In the genomic region with DNA sequence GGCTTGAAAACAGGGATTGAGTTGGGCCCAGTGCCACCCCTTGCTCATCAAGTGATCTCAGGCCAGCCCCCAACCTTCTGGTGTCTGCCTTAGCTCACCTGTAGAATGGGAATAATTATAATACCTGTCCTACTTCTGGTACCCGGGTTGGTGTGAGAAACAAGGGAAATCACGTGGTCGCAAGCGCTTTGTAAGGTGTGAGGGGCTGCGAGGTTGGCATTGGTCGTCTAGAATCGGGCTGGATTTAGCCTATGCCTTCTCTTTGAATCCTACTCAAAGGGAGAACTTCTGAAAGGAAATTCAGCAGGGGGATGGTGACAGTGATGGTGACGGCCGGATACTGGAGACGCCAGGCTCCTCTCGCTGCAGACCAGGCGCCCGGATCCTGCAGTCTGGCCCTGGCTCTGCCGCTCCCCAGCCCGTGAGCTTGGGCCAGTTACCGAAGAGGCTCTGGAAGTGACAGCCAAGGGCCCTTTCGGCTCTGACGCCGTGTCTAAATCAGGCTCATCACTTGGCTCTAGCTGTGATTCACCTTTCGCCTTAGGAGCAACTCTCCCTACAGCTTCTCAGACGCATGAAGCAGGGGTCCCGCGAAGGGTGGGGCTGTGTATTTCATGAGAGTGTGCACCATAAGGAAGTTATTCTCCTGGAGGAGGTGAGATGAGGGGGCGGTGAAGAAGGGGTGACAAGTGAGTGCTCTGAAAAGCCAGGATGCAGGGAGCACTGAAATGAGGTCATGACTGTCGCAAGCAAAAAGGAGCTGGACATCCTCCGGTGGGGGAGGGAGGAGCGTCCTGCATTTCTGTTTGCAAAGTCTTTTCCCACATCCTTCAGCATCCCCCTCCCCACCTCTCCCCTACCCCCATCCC, we compare ENCODE assay signal across 8 cellular contexts. TPM values are rescaled to one million over a fixed set of nuclear protein-coding genes. Genes with fewer than 3 reads are reported as not detected.
DNase-seq lines count a peak whose midpoint lies in the region; ATAC-seq and TF ChIP-seq lines count a peak whose summit lies in the region.

No MANE protein-coding gene starts in this region.

- H3K9me3 ChIP-seq in mucosa of rectum (ENCODE audit: control insufficient read depth in 2 of 2, low read length in 2 of 2) = no peaks in the 10 kb centered on the region
- no peaks in the 10 kb centered on the region for H3K9me3 ChIP-seq in WERI-Rb-1 (ENCODE audit: severe bottlenecking)

- TF ChIP-seq CTCF in WERI-Rb-1 (IDR thresholded peaks at IDR 0.05; ENCODE audit: low read depth, low read length) = no peak

- DNase-seq in activated naive CD4-positive, alpha-beta T cell treated with anti-CD3 and anti-CD28 coated beads for 36 hours = no peak
- no peak for DNase-seq in activated naive CD4-positive, alpha-beta T cell treated with anti-CD3 and anti-CD28 coated beads, Interleukin-2, amount 50 U/mL, for 16 hours
- peak; percentile 57 for DNase-seq in ecto neural progenitor cell (ENCODE audit: low spot score)
- DNase-seq in WERI-Rb-1 = no peak

- intact Hi-C loops in activated naive CD4-positive, alpha-beta T cell treated with anti-CD3 and anti-CD28 coated beads for 36 hours (cut with micrococcal nuclease) = loop anchor here (2.0 kb wide), 2 partner anchors 116 to 254 kb away; no protein-coding TSS in a partner anchor

- no peaks in the 10 kb centered on the region for H3K36me3 Mint-ChIP-seq in activated naive CD4-positive, alpha-beta T cell treated with anti-CD3 and anti-CD28 coated beads for 36 hours (ENCODE audit: low read depth)

- H3K9ac ChIP-seq in mucosa of rectum (ENCODE audit: low read depth in 1 of 2, low read length in 2 of 2) = peak overlapping the region; percentile 17 to 34

- WGBS in urinary bladder = 26% methylated on average over 27 of the region's 27 CpGs

- CTCF ChIA-PET in activated naive CD4-positive, alpha-beta T cell treated with anti-CD3 and anti-CD28 coated beads for 36 hours (lab: Charles Lee) = interaction anchor here (0.5 to 1.1 kb wide), 2 partner anchors 12 to 20 kb away, joined by 3 to 4 read pairs; no protein-coding TSS in a partner anchor

- peaks cover 61% of the 10 kb centered on the region for H3K27me3 Mint-ChIP-seq in activated naive CD4-positive, alpha-beta T cell treated with anti-CD3 and anti-CD28 coated beads for 36 hours (ENCODE audit: low read depth)

- H3K4me3 ChIP-seq in mucosa of rectum (ENCODE audit: low read length in 2 of 2) = no peak overlapping the region
- H3K4me3 ChIP-seq in urinary bladder (ENCODE audit: low read depth, low read length) = peak overlapping the region; percentile 48
- no peak overlapping the region for H3K4me3 ChIP-seq in WERI-Rb-1 (ENCODE audit: low read depth, low read length)

- H3K4me3 Mint-ChIP-seq in activated naive CD4-positive, alpha-beta T cell treated with anti-CD3 and anti-CD28 coated beads for 36 hours = peak overlapping the region; percentile 6

- no peaks in the 10 kb centered on the region for H3K9me3 Mint-ChIP-seq in activated naive CD4-positive, alpha-beta T cell treated with anti-CD3 and anti-CD28 coated beads for 36 hours

- peaks cover 39% of the 10 kb centered on the region for H3K4me1 Mint-ChIP-seq in activated naive CD4-positive, alpha-beta T cell treated with anti-CD3 and anti-CD28 coated beads for 36 hours (ENCODE audit: low read depth)

- H3K27me3 ChIP-seq in mucosa of rectum (ENCODE audit: control insufficient read depth in 2 of 2, insufficient read depth in 2 of 2, low read length in 2 of 2) (peaks cover 32 to 42% of the 10 kb centered on the region in 2 donors), WERI-Rb-1 (ENCODE audit: insufficient read depth, low read depth, severe bottlenecking) (peaks cover 77% of the 10 kb centered on the region)

- no peaks in the 10 kb centered on the region for H3K36me3 ChIP-seq in mucosa of rectum (ENCODE audit: control insufficient read depth in 2 of 2, insufficient read depth in 2 of 2, low read length in 2 of 2)
- no peaks in the 10 kb centered on the region for H3K36me3 ChIP-seq in urinary bladder (ENCODE audit: insufficient read depth)
- H3K36me3 ChIP-seq in WERI-Rb-1 = no peaks in the 10 kb centered on the region

- peak overlapping the region; percentile 44 to 70 for H3K27ac ChIP-seq in mucosa of rectum (ENCODE audit: low read depth in 2 of 2, low read length in 2 of 2)
- H3K27ac ChIP-seq in urinary bladder (ENCODE audit: low read depth) = peak overlapping the region; percentile 44
- H3K27ac ChIP-seq in WERI-Rb-1 = no peak overlapping the region

- ATAC-seq in GM21717 (IDR thresholded peaks at IDR 0.05; ENCODE audit: unreplicated experiment) (no peak), GM21737 (IDR thresholded peaks at IDR 0.05; ENCODE audit: unreplicated experiment) (no peak)

- H3K27ac Mint-ChIP-seq in activated naive CD4-positive, alpha-beta T cell treated with anti-CD3 and anti-CD28 coated beads for 36 hours = no peak overlapping the region

- peaks cover 0 to 4% of the 10 kb centered on the region in 2 donors for H3K4me1 ChIP-seq in mucosa of rectum (ENCODE audit: control insufficient read depth in 2 of 2, insufficient read depth in 2 of 2, low read length in 2 of 2)
- no peaks in the 10 kb centered on the region for H3K4me1 ChIP-seq in urinary bladder (ENCODE audit: insufficient read depth)

RNA-seq across cellular contexts. Expression of gene CREB5, which starts 4.0 kb away (rescaled TPM):
- under 1 TPM; 0.30 to 0.48 TPM for total RNA-seq in activated naive CD4-positive, alpha-beta T cell treated with anti-CD3 and anti-CD28 coated beads for 36 hours
- total RNA-seq in urinary bladder = 53.5 TPM
- polyA plus RNA-seq in urinary bladder = 6.5 TPM

Comparison
In these comparisons a context has a peak if more than half of its experiments do, and no peak if none do; other contexts are left out.
1. RNA of gene CREB5, which starts 4.0 kb away (total RNA-seq): 53.5 TPM in urinary bladder (single experiment); 0.30 to 0.48 TPM in activated naive CD4-positive, alpha-beta T cell treated with anti-CD3 and anti-CD28 coated beads for 36 hours; every median in the first group is over 10 times any median in the second.